Comparison of ENCODE assay signal across 18 cellular contexts in the genomic region with DNA sequence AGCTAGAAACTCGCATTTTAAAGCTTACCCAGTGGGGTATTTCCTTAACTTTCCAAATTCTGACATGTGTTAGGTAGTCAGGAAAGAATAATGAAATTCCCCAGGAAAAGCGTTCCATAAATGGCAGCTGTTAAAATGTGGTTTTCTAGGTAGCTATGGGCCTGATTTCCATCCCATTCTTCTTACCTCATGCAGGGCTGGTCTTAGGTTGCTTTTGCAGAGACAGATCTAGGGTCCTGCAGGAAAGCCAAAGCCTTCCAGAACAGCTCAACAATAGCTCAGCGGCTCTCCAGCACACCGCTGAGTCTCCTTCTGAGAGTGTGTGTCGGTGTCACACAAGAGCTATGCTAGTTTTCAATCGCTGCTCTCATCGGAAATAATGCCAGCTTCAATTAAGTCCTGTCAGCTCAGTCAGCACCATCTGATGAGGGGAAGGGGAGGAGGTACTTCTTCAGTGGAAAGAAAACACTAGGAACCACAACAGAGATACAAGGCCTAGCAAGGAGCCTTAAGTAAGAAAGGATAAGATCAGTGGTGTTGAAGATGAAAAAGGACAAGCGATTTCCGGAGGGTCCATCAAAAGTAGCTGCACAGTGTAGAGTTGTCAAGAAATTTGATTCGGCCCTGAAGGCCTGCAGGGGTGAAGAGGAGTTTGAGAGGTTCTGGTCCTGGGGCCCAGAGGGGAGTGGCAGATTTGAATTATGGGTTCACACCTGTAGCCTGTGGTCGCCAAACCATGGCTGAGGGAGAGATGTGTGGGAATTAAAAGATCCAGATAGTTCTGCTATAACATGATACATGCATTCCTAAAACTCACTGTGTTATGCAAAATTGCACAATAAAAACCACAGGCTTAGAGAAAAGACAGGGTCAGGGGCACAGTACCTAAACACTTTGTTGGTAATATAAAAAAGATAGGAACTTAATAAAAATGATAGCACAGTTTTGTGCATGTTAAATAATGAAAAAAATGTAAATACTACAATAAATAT.
DNase-seq lines count a peak whose midpoint lies in the region; ATAC-seq, FAIRE-seq and TF ChIP-seq lines count a peak whose summit lies in the region.
"Had no signal": no experiment of that assay in that cellular context is flagged by ENCODE, and none has a peak within 500 bp of the region (broad histone marks: within the 10 kb centered on the region; RNA-seq: fewer than 3 reads in every experiment).

No MANE protein-coding gene starts in this region.

- peak overlapping the region; percentile 50; the same call in 1 of the 2 replicates for H3K23ac ChIP-seq in IMR-90 (ENCODE audit: low read depth, low read length)

- H4K8ac ChIP-seq in IMR-90 (ENCODE audit: low read depth in 2 of 2, low read length in 2 of 2): peak overlapping the region; percentile 31 to 86

- peak overlapping the region; percentile 66 for H4K5ac ChIP-seq in IMR-90 (ENCODE audit: low read depth, low read length)

- dilution Hi-C loops in IMR-90 (cut with HindIII; ENCODE audit: low sequenced_read_pairs, unreplicated experiment): no loop called here

- H3K9ac ChIP-seq in IMR-90 (ENCODE audit: low read depth, low read length): peak overlapping the region; percentile 3; the same call in 1 of the 2 replicates
- H3K9ac ChIP-seq: BLaER1 had no signal

- H3K4me1 Mint-ChIP-seq in activated T-helper 17 cell treated with anti-CD3 and anti-CD28 coated beads, Interleukin-2, amount 50 U/mL, for 72 hours: peaks cover 30% of the 10 kb centered on the region
- H3K4me1 Mint-ChIP-seq: stimulated activated naive B cell treated with anti-CD40 and anti-IgM and Interleukin-4, amounts not matched to agents 10 μg/mL and 1 μg/mL and 100 μg/mL, for 72 hours had no signal

- H4K20me1 ChIP-seq in IMR-90 (ENCODE audit: insufficient read depth, low read length): no peaks in the 10 kb centered on the region
- H4K20me1 ChIP-seq: BLaER1 had no signal

- H2BK20ac ChIP-seq in IMR-90 (ENCODE audit: low read depth, low read length): peak overlapping the region; percentile 99

- POLR2A ChIA-PET in IMR-90 (lab: Charles Lee; ENCODE audit: unreplicated experiment): no interaction called here

- H3K4me1 ChIP-seq in IMR-90 (ENCODE audit: control insufficient read depth, insufficient read depth, low read length): peaks cover 30% of the 10 kb centered on the region
- H3K4me1 ChIP-seq in sigmoid colon: peaks cover 0 to 6% (median 0%) of the 10 kb centered on the region in 4 donors
- H3K4me1 ChIP-seq: BLaER1, left lung had no signal

- H3K4me3 ChIP-seq in IMR-90 (ENCODE audit: insufficient read depth, low read depth, low read length) (no peak overlapping the region), sigmoid colon (no peak overlapping the region)
- H3K4me3 ChIP-seq: BLaER1, left lung had no signal

- H3K14ac ChIP-seq in IMR-90 (replicated peaks; ENCODE audit: low read depth, low read length): peak overlapping the region; percentile 95

- 0 out of 2 replicates have a peak overlapping the region, but pooled peaks have one; percentile 14 for H3K4me2 ChIP-seq in IMR-90 (ENCODE audit: low read depth, low read length)
- H3K4me2 ChIP-seq: BLaER1 had no signal

- TF ChIP-seq RAD21 in IMR-90 (IDR thresholded peaks at IDR 0.05; ENCODE audit: low read length): no peak

- H3K9me3 Mint-ChIP-seq in activated T-helper 17 cell treated with anti-CD3 and anti-CD28 coated beads, Interleukin-2, amount 50 U/mL, for 72 hours: no peaks in the 10 kb centered on the region

- H3K18ac ChIP-seq in IMR-90 (ENCODE audit: low read depth, low read length): peak overlapping the region; percentile 94

- in situ Hi-C loops in ACHN (cut with HindIII; ENCODE audit: low pct_ligation_motif_present, low pct_unique_long_range_greater_than_20kb, low sequenced_read_pairs): no loop called here
- in situ Hi-C loops in IMR-90 (cut with MboI; ENCODE audit: low sequenced_read_pairs): no loop called here

- peak overlapping the region; percentile 28 for H3K27ac Mint-ChIP-seq in activated T-helper 17 cell treated with anti-CD3 and anti-CD28 coated beads, Interleukin-2, amount 50 U/mL, for 72 hours
- H3K27ac Mint-ChIP-seq: activated CD4-positive, alpha-beta T cell treated with anti-CD3 and anti-CD28 coated beads, Interleukin-2, amount 10 ng/mL, durations not matched to agents 7 days and 5 days; stimulated activated naive B cell treated with anti-CD40 and anti-IgM and Interleukin-4, amounts not matched to agents 10 μg/mL and 1 μg/mL and 100 μg/mL, for 72 hours had no signal

- H3K4me3 Mint-ChIP-seq in activated T-helper 17 cell treated with anti-CD3 and anti-CD28 coated beads, Interleukin-2, amount 50 U/mL, for 72 hours: peak overlapping the region; percentile 38
- H3K4me3 Mint-ChIP-seq: activated CD4-positive, alpha-beta T cell treated with anti-CD3 and anti-CD28 coated beads, Interleukin-2, amount 10 ng/mL, durations not matched to agents 7 days and 5 days; neural crest cell; stimulated activated naive B cell treated with anti-CD40 and anti-IgM and Interleukin-4, amounts not matched to agents 10 μg/mL and 1 μg/mL and 100 μg/mL, for 72 hours had no signal

- TF ChIP-seq POLR2A in IMR-90 (IDR thresholded peaks at IDR 0.05; ENCODE audit: low read depth, low read length) (no peak), sigmoid colon (IDR thresholded peaks at IDR 0.05) (no peak), H54 (IDR thresholded peaks at IDR 0.05; ENCODE audit: low read depth, low read length) (no peak)

- H3K79me1 ChIP-seq in IMR-90 (ENCODE audit: low read depth in 1 of 2, low read length in 2 of 2): peaks cover 0 to 12% of the 10 kb centered on the region in 2 experiments; a peak in 2 of 4 replicates

- DNase-seq in ACHN: peak; percentile 33
- DNase-seq in IMR-90: peak; percentile 82
- DNase-seq in hepatic stellate cell (ENCODE audit: low spot score): peak; percentile 38
- no peak for DNase-seq in sigmoid colon
- DNase-seq in putamen (ENCODE audit: low spot score): no peak
- DNase-seq in NCI-H1417 treated with DMSO at 0.1 percent for 48 hours (lab: John Stamatoyannopoulos, UW): no peak
- DNase-seq in H54 (ENCODE audit: insufficient read length, low spot score): no peak
- DNase-seq: activated CD4-positive, alpha-beta T cell treated with anti-CD3 and anti-CD28 coated beads, Interleukin-2, amount 10 ng/mL, durations not matched to agents 7 days and 5 days; activated gamma-delta T cell treated with Interleukin-2 at 50 U/mL for 16 hours; left lung; NCI-H1105 treated with DMSO at 0.1 percent for 48 hours; stimulated activated CD4-positive, alpha-beta T cell treated with anti-CD3 and anti-CD28 coated beads, Interleukin-2, amount 100 ng/mL, for 24 hours; stimulated activated naive B cell treated with anti-CD40 and anti-IgM and Interleukin-4, amounts not matched to agents 10 μg/mL and 1 μg/mL and 100 μg/mL, for 72 hours; SW 1271 had no signal

- H4K91ac ChIP-seq in IMR-90 (ENCODE audit: insufficient read depth, low read depth, low read length): peak overlapping the region; percentile 83

- ATAC-seq in IMR-90 (ENCODE audit: low read depth): peak; percentile 54
- no peak for ATAC-seq in activated T-helper 17 cell treated with anti-CD3 and anti-CD28 coated beads, Interleukin-2, amount 50 U/mL, for 72 hours (replicated peaks)
- ATAC-seq: left lung; stimulated activated naive B cell treated with anti-CD40 and anti-IgM and Interleukin-4, amounts not matched to agents 10 μg/mL and 1 μg/mL and 100 μg/mL, for 72 hours had no signal

- no TSS peak for BruUV-seq in IMR-90 (replicated peaks; lab: Mats Ljungman, UMichigan)

- 0 out of 2 replicates have a peak overlapping the region, but pooled peaks have one; percentile 25 for H3K56ac ChIP-seq in IMR-90 (ENCODE audit: extremely low read depth, insufficient read depth, low read length)

- TF ChIP-seq EP300 in sigmoid colon (IDR thresholded peaks at IDR 0.05): no peak

- no peaks in the 10 kb centered on the region for H3K27me3 Mint-ChIP-seq in activated T-helper 17 cell treated with anti-CD3 and anti-CD28 coated beads, Interleukin-2, amount 50 U/mL, for 72 hours

- TF ChIP-seq CTCF in IMR-90 (conservative IDR thresholded peaks at IDR 0.05; ENCODE audit: low read depth, low read length) (no peak), sigmoid colon (IDR thresholded peaks at IDR 0.05) (no peak)

- H3K9me1 ChIP-seq in IMR-90 (ENCODE audit: insufficient read depth, low read length): peaks cover 19% of the 10 kb centered on the region

- 80% methylated on average over 3 of the region's 11 CpGs; no CpG with 5 or more reads in 1 of the 2 experiments for WGBS in IMR-90 (ENCODE audit: extremely low coverage in 2 of 2, insufficient read length in 1 of 2), 2 experiments
- 79% methylated on average over 11 of the region's 11 CpGs for WGBS in sigmoid colon, 2 donors

- H2BK120ac ChIP-seq in IMR-90 (ENCODE audit: low read depth, low read length): peak overlapping the region; percentile 97

- H2BK15ac ChIP-seq in IMR-90 (ENCODE audit: low read depth, low read length): peak overlapping the region; percentile 94

- peak overlapping the region; percentile 30 for H2AK9ac ChIP-seq in IMR-90 (replicated peaks; ENCODE audit: low read depth, low read length, poor library complexity)

- H3K27ac ChIP-seq in IMR-90 (ENCODE audit: insufficient read depth, low read length): peak overlapping the region; percentile 30; the same call in 1 of the 2 replicates
- H3K27ac ChIP-seq in sigmoid colon: no peak overlapping the region
- H3K27ac ChIP-seq: BLaER1, HL-60, left lung had no signal

- H3K9me3 ChIP-seq in IMR-90 (ENCODE audit: control insufficient read depth, insufficient read depth, low read length): peaks cover 7% of the 10 kb centered on the region; the same call in 1 of the 2 replicates
- H3K9me3 ChIP-seq in sigmoid colon: peaks cover 0 to 3% (median 1%) of the 10 kb centered on the region in 4 donors
- H3K9me3 ChIP-seq: BLaER1, left lung had no signal

- no peak overlapping the region for H2AFZ ChIP-seq in IMR-90 (replicated peaks; ENCODE audit: low read length, poor library complexity)

- peak overlapping the region; percentile 94 for H2AK5ac ChIP-seq in IMR-90 (ENCODE audit: low read depth, low read length)

- intact Hi-C loops in IMR-90 (cut with micrococcal nuclease): no loop called here
- intact Hi-C loops in sigmoid colon (cut with DNase I): no loop called here

- H3K36me3 ChIP-seq in IMR-90 (ENCODE audit: control insufficient read depth, insufficient read depth, low read length): no peaks in the 10 kb centered on the region
- H3K36me3 ChIP-seq in sigmoid colon: no peaks in the 10 kb centered on the region
- H3K36me3 ChIP-seq: BLaER1, left lung had no signal

- peak overlapping the region; percentile 71 for H2BK5ac ChIP-seq in IMR-90 (ENCODE audit: low read depth, low read length, poor library complexity, severe bottlenecking)

- CTCF ChIA-PET in IMR-90 (lab: Yijun Ruan, JAX): interaction anchor here (0.6 kb wide), 1 partner anchor 25 kb away, joined by 3 read pairs; no protein-coding TSS in a partner anchor

- no peaks in the 10 kb centered on the region for H3K36me3 Mint-ChIP-seq in activated T-helper 17 cell treated with anti-CD3 and anti-CD28 coated beads, Interleukin-2, amount 50 U/mL, for 72 hours (ENCODE audit: low read depth)
- H3K36me3 Mint-ChIP-seq: stimulated activated naive B cell treated with anti-CD40 and anti-IgM and Interleukin-4, amounts not matched to agents 10 μg/mL and 1 μg/mL and 100 μg/mL, for 72 hours had no signal

- H3K4ac ChIP-seq in IMR-90 (ENCODE audit: low read depth, low read length): peak overlapping the region; percentile 86

- FAIRE-seq in H54 (lab: Jason Lieb, UNC): no peak

- H3K27me3 ChIP-seq in IMR-90 (ENCODE audit: control insufficient read depth, insufficient read depth, low read length) (no peaks in the 10 kb centered on the region), sigmoid colon (no peaks in the 10 kb centered on the region)
- H3K27me3 ChIP-seq: BLaER1, left lung had no signal

Comparison
In these comparisons a context has a peak if more than half of its experiments do, and no peak if none do; other contexts are left out.
1. DNase-seq: peak in ACHN (single experiment), IMR-90 (single experiment) and hepatic stellate cell (single experiment); none in sigmoid colon (single experiment), putamen (single experiment), NCI-H1417 treated with DMSO at 0.1 percent for 48 hours (single experiment) and H54 (single experiment).